ENCODE assay signal across 1 cellular context in the genomic region with DNA sequence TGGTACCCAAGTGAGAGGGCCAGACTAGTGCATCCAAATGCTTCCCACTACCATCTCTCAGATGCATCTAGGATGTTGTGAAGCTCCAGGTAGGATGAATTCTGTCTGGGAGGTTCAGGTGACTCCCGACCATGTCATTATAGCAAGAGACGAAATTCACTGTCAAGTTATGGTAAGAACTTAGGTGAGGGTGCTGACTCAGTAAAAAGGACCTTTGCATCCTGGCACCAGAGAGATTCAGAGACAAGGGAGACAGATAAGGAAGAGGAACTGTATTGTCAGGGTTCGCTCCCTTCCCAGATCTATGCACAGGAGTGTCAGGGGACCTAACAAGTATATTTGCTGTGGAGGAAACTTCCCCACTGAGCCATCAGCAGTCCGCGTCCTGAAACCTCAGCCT.
TF ChIP-seq lines count a peak whose summit lies in the region.

No MANE protein-coding gene starts in this region.

TF ChIP-seq in IMR-90, 13 proteins besides CTCF, POLR2A, EP300 and RAD21:
- TF ChIP-seq MAFK (IDR thresholded peaks at IDR 0.05; ENCODE audit: low read depth, low read length) (peak; percentile 66), MAZ (IDR thresholded peaks at IDR 0.05; ENCODE audit: borderline replicate concordance, low read depth, low read length) (no peak), RCOR1 (IDR thresholded peaks at IDR 0.05; ENCODE audit: insufficient replicate concordance, low read length) (no peak), FOS (IDR thresholded peaks at IDR 0.05; ENCODE audit: low read depth, low read length) (no peak)
- TF ChIP-seq, protein P1, sequence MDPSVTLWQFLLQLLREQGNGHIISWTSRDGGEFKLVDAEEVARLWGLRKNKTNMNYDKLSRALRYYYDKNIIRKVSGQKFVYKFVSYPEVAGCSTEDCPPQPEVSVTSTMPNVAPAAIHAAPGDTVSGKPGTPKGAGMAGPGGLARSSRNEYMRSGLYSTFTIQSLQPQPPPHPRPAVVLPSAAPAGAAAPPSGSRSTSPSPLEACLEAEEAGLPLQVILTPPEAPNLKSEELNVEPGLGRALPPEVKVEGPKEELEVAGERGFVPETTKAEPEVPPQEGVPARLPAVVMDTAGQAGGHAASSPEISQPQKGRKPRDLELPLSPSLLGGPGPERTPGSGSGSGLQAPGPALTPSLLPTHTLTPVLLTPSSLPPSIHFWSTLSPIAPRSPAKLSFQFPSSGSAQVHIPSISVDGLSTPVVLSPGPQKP (IDR thresholded peaks at IDR 0.05; ENCODE audit: borderline replicate concordance, low read depth, low read length), result no peak
